ENCODE assay signal across 14 cellular contexts in the genomic region with DNA sequence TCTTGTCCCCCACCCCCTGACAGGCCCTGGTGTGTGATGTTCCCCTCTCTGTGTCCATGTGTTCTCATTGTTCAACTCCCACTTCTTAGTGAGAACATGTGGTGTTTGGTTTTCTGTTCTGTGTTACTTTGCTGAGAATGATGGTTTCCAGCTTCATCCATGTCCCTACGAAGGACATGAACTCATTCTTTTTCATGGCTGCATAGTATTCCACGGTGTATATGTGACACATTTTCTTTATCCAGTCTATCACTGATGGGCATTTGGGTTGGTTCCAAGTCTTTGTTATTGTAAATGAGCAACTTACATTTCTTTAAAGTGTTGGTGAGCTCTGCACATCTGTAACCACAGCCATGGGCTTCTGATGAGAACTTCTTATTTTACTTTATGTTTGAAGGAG. TPM values are rescaled to one million over a fixed set of nuclear protein-coding genes. Genes with fewer than 3 reads are reported as not detected.
"Had no signal": no experiment of that assay in that cellular context is flagged by ENCODE, and none has a peak within 500 bp of the region (broad histone marks: within the 10 kb centered on the region; RNA-seq: fewer than 3 reads in every experiment).

No MANE protein-coding gene starts in this region.

RNA-seq across cellular contexts. Expression of gene PIRT, which starts 30.9 kb away (rescaled TPM):
- total RNA-seq: activated B cell treated with CpG ODN at 0.5 μM for 24 hours; activated CD4-positive, alpha-beta memory T cell treated with anti-CD3 and anti-CD28 coated beads for 36 hours; activated CD4-positive, alpha-beta memory T cell treated with anti-CD3 and anti-CD28 coated beads, Interleukin-2, amount 10 ng/mL, durations not matched to agents 7 days and 5 days; activated CD4-positive, alpha-beta T cell treated with anti-CD3 and anti-CD28 coated beads for 36 hours; activated CD4-positive, alpha-beta T cell treated with anti-CD3 and anti-CD28 coated beads, Interleukin-2, amount 10 ng/mL, durations not matched to agents 24 days and 14 days; activated CD4-positive, alpha-beta T cell treated with anti-CD3 and anti-CD28 coated beads, Interleukin-2, amount 10 ng/mL, durations not matched to agents 7 days and 5 days; activated CD8-positive, alpha-beta memory T cell treated with anti-CD3 and anti-CD28 coated beads for 36 hours; activated CD8-positive, alpha-beta memory T cell treated with anti-CD3 and anti-CD28 coated beads, Interleukin-2, amount 10 ng/mL, durations not matched to agents 7 days and 5 days; activated CD8-positive, alpha-beta T cell treated with anti-CD3 and anti-CD28 coated beads for 36 hours; activated CD8-positive, alpha-beta T cell treated with anti-CD3 and anti-CD28 coated beads, Interleukin-2, amount 10 ng/mL, durations not matched to agents 7 days and 5 days; T-helper 1 cell treated with Interleukin-12 subunit alpha and Interleukin-12 subunit beta and Interleukin-4 antibody, amounts not matched to agents 30 ng/mL and 1 ng/mL, for 36 hours; T-helper 17 cell; T-helper 2 cell treated with Interferon-gamma antibody and Interleukin-4, amounts not matched to agents 100 ng/mL and 5 ng/mL, for 36 hours; WTC11 had no signal
